Comparison of ENCODE assay signal across 31 cellular contexts in genomic region chr9:93976081-93976480, GRCh38. TPM values are rescaled to one million over a fixed set of nuclear protein-coding genes. Genes with fewer than 3 reads are reported as not detected.
"Had no signal": no experiment of that assay in that cellular context is flagged by ENCODE, and none has a peak within 500 bp of the region (broad histone marks: within the 10 kb centered on the region; RNA-seq: fewer than 3 reads in every experiment).

No MANE protein-coding gene starts in this region.

- H3K4me3 ChIP-seq: colonic mucosa, esophagus squamous epithelium, gastrocnemius medialis, heart right ventricle, left lung, lower lobe of right lung had no signal

- FAIRE-seq: endometrium, islet of Langerhans, keratinocyte had no signal

- H3K27ac ChIP-seq: colonic mucosa, esophagus squamous epithelium, gastrocnemius medialis, heart right ventricle, left lung, lower lobe of right lung had no signal

- DNase-seq: colonic mucosa; cortex of kidney; effector CD8-positive, alpha-beta T cell; effector memory CD8-positive, alpha-beta T cell; endodermal cell; erythroblast; esophagus squamous epithelium; foreskin fibroblast; foreskin melanocyte; gastrocnemius medialis; glutamatergic neuron; head of caudate nucleus; heart right ventricle; hippocampal formation; left cardiac atrium; left lung; left ventricle myocardium superior; lower lobe of right lung; mesendoderm; midbrain; naive thymus-derived CD4-positive, alpha-beta T cell had no signal

- H3K36me3 ChIP-seq: colonic mucosa, esophagus squamous epithelium, gastrocnemius medialis, heart right ventricle, left lung, lower lobe of right lung had no signal

- H3K27me3 ChIP-seq: colonic mucosa had no signal

- H3K4me1 ChIP-seq: colonic mucosa, esophagus squamous epithelium, gastrocnemius medialis, heart right ventricle, left lung, lower lobe of right lung had no signal

- ATAC-seq: effector memory CD8-positive, alpha-beta T cell; esophagus mucosa; gastrocnemius medialis; heart right ventricle; left cardiac atrium; left lung; left ventricle myocardium superior; lower lobe of right lung; naive thymus-derived CD4-positive, alpha-beta T cell had no signal

- H3K9me3 ChIP-seq: colonic mucosa, gastrocnemius medialis, lower lobe of right lung had no signal

RNA-seq across cellular contexts. Expression of gene BARX1, which starts 20.9 kb away (rescaled TPM):
- total RNA-seq: colonic mucosa, dermis microvascular lymphatic vessel endothelial cell, esophagus squamous epithelium, gastrocnemius medialis, glomerular endothelial cell, kidney epithelial cell, left cardiac atrium, left lung, left ventricle myocardium superior, lower leg skin, lower lobe of right lung, lung microvascular endothelial cell, mononuclear cell had no signal
- polyA plus RNA-seq: keratinocyte; naive thymus-derived CD4-positive, alpha-beta T cell had no signal
